8 cellular contexts compared by ENCODE assay signal in the genomic region with DNA sequence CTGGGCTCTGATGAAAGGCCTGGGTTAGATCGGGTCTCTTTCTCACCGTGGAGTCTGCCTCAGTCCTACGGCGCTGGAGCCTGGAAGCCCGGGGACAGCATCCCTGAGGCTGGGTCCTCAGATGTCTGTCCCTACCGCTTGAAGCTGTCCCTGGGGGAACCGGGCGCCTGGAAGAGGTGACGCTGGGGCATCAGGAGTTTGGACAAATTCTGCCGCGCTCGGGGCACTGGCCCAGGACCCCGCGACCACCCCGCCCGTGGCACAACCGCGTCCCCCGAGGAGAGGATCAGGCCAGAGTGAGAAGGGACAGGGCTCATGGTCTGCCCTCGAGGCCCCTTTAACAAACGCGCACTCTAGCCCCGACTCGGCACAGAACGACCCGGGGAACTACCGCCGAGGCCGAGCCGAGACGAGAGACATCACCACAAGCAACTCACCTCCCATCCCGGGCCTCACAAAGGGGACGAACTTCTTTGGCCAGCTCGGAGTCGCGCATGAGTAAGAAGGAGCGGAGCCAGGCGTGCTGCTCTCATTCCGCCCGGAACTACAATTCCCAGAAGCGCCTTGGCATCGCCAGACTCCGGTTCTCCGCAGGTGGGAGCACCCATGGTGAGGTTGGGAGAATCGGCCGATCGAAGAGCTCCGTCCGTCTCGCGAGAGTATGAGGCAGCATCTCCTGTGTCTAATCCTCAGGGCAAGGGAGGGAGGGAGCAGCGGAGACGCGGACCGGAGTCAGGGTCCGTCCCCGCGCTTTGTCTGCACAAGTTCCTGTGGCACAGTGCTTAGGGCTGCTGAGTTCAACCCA. TPM values are rescaled to one million over a fixed set of nuclear protein-coding genes. Genes with fewer than 3 reads are reported as not detected.
DNase-seq lines count a peak whose midpoint lies in the region; ATAC-seq and TF ChIP-seq lines count a peak whose summit lies in the region.
"Not testable (repeated sequence)": the region's sequence is repeated elsewhere in the genome, so short reads cannot be mapped to it uniquely, and the experiment has no call there.

A gene (minus strand): TSS at position 548 of the 805 bp plus-strand sequence. CDS start 663 bp downstream, outside the sequence.

- H3K4me3 ChIP-seq in AG09309 (ENCODE audit: control insufficient read depth, low read depth, low read length) = peak within 1 kb of the TSS; percentile 54

- peak within 1 kb of the TSS; percentile 74 for H3K4me3 Mint-ChIP-seq in chondrocyte (ENCODE audit: unreplicated experiment)

- TF ChIP-seq CTCF in AG09309 (IDR thresholded peaks at IDR 0.05; ENCODE audit: control insufficient read depth, insufficient read depth, low read depth, low read length, missing control alignments); chondrocyte (IDR thresholded peaks at IDR 0.05): not testable (repeated sequence)

- H3K9me3 Mint-ChIP-seq in chondrocyte (ENCODE audit: low read depth) = not testable (repeated sequence)

- TF ChIP-seq POLR2A in GM19099 (IDR thresholded peaks at IDR 0.05; ENCODE audit: extremely low read depth, insufficient read length, low read depth) = peak; percentile 60

- H3K4me1 Mint-ChIP-seq in chondrocyte (ENCODE audit: low read depth) = not testable (repeated sequence)

- peak; percentile 48 for DNase-seq in AG09309 (ENCODE audit: low read depth)
- DNase-seq in NCI-H446 (lab: John Stamatoyannopoulos, UW) = peak; percentile 28 to 80
- DNase-seq in activated CD4-positive, alpha-beta T cell treated with anti-CD3 and anti-CD28 coated beads for 24 hours (ENCODE audit: low read depth in 2 of 2) = peak; percentile 57 to 66
- not testable (repeated sequence) for DNase-seq in chondrocyte (ENCODE audit: low spot score)
- DNase-seq in islet precursor cell = peak; percentile 98
- DNase-seq in smooth muscle cell of the brain vasculature (ENCODE audit: low read depth, low spot score) = peak; percentile 73

- H3K27me3 Mint-ChIP-seq in chondrocyte (ENCODE audit: low read depth) = not testable (repeated sequence)

- H3K36me3 Mint-ChIP-seq in chondrocyte (ENCODE audit: low read depth) = peaks cover 11% of the 10 kb centered on the region

- peak within 1 kb of the TSS; percentile 57 for H3K27ac Mint-ChIP-seq in chondrocyte (ENCODE audit: unreplicated experiment)

- peak; percentile 77 for ATAC-seq in HG03196 (IDR thresholded peaks at IDR 0.05; ENCODE audit: unreplicated experiment)

RNA-seq across cellular contexts. Expression of the gene that starts here (rescaled TPM):
- total RNA-seq in chondrocyte = 6.9 to 7.5 TPM (median 7.0 TPM) in 3 replicates
